ENCODE assay signal across 1 cellular context in genomic region chr4:184263910-184264732, GRCh38.
A peak's percentile ranks its signal among the peaks of the same experiment; 100 is the strongest.
TF ChIP-seq lines count a peak whose summit lies in the region.

No MANE protein-coding gene starts in this region.

TF ChIP-seq in GM12878, 131 proteins besides CTCF, POLR2A, EP300 and RAD21 (continued from another document and continues in another):
- TF ChIP-seq ZBTB33 (IDR thresholded peaks at IDR 0.05) = no peak
- peak; percentile 22 for TF ChIP-seq MEF2B (IDR thresholded peaks at IDR 0.05; ENCODE audit: partially characterized antibody, poor library complexity, severe bottlenecking)
- no peak for TF ChIP-seq SMAD5 (IDR thresholded peaks at IDR 0.05; ENCODE audit: low read depth)
- TF ChIP-seq NFXL1 (IDR thresholded peaks at IDR 0.05; ENCODE audit: borderline replicate concordance) = no peak
- TF ChIP-seq WRNIP1 (IDR thresholded peaks at IDR 0.05; ENCODE audit: borderline replicate concordance, low read depth, low read length) = no peak
- TF ChIP-seq HDAC2 (IDR thresholded peaks at IDR 0.05) = no peak
- TF ChIP-seq SRF (IDR thresholded peaks at IDR 0.05; ENCODE audit: low read depth in 2 of 2, low read length in 2 of 2) = no peak
- TF ChIP-seq SP1 (IDR thresholded peaks at IDR 0.05; ENCODE audit: low read depth, low read length) = no peak
- TF ChIP-seq ETV6 (conservative IDR thresholded peaks at IDR 0.05 in 1 of 2, IDR thresholded peaks at IDR 0.05 in 1 of 2; ENCODE audit: borderline replicate concordance in 1 of 2, low read depth in 1 of 2) = peak in 1 of 2 experiments; percentile 19; a peak in 1 of 4 replicates
- TF ChIP-seq CHD2 (IDR thresholded peaks at IDR 0.05; ENCODE audit: borderline replicate concordance, low read depth, low read length) = no peak
- TF ChIP-seq CREB1 (IDR thresholded peaks at IDR 0.05; ENCODE audit: low read depth) = no peak; the same call in 1 of the 2 replicates
- TF ChIP-seq HSF1 (IDR thresholded peaks at IDR 0.05; ENCODE audit: low read depth, low read length) = no peak
- no peak for TF ChIP-seq ATF3 (IDR thresholded peaks at IDR 0.05; ENCODE audit: borderline replicate concordance, extremely low read depth, low read depth, low read length)
- no peak for TF ChIP-seq GATAD2B (conservative IDR thresholded peaks at IDR 0.05; ENCODE audit: low read depth)
- TF ChIP-seq ZBED1 (IDR thresholded peaks at IDR 0.05; ENCODE audit: borderline replicate concordance) = 0 out of 2 replicates have a peak, but pooled peaks have one; percentile 33
- TF ChIP-seq ZSCAN29 (IDR thresholded peaks at IDR 0.05) = no peak
- no peak for TF ChIP-seq TCF12 (IDR thresholded peaks at IDR 0.05; ENCODE audit: low read depth, low read length)
- no peak for TF ChIP-seq POLR2AphosphoS5 (IDR thresholded peaks at IDR 0.05; ENCODE audit: low read length)
- peak; percentile 44 for TF ChIP-seq IKZF1 (conservative IDR thresholded peaks at IDR 0.05)
- TF ChIP-seq HDGF (IDR thresholded peaks at IDR 0.05) = no peak
- no peak for TF ChIP-seq SMAD1 (IDR thresholded peaks at IDR 0.05; ENCODE audit: low read depth, partially characterized antibody)
- 0 out of 4 replicates have a peak, but pooled peaks of 1 of the 2 experiments have one; percentile 4 for TF ChIP-seq BHLHE40 (IDR thresholded peaks at IDR 0.05; ENCODE audit: borderline replicate concordance in 1 of 2, low read depth in 2 of 2, low read length in 1 of 2)
- TF ChIP-seq ZNF274 (IDR thresholded peaks at IDR 0.05; ENCODE audit: insufficient read depth, insufficient read length) = no peak
- no peak for TF ChIP-seq TCF3 (IDR thresholded peaks at IDR 0.05; ENCODE audit: borderline replicate concordance, insufficient read depth, low read depth, low read length)
- no peak for TF ChIP-seq STAT3 (IDR thresholded peaks at IDR 0.05; ENCODE audit: low read depth, low read length)
- TF ChIP-seq FOS (IDR thresholded peaks at IDR 0.05; ENCODE audit: borderline replicate concordance, extremely low read depth, insufficient read length) = no peak
- TF ChIP-seq SIX5 (IDR thresholded peaks at IDR 0.05; ENCODE audit: low read depth, low read length, severe bottlenecking) = no peak
- no peak for TF ChIP-seq SPI1 (IDR thresholded peaks at IDR 0.05; ENCODE audit: borderline replicate concordance, insufficient read depth, low read depth, low read length)
- TF ChIP-seq POU2F2 (IDR thresholded peaks at IDR 0.05; ENCODE audit: borderline replicate concordance, low read depth, low read length) = peak; percentile 52; the same call in 1 of the 3 replicates
- no peak for TF ChIP-seq E2F4 (IDR thresholded peaks at IDR 0.05; ENCODE audit: low read depth, low read length)
- TF ChIP-seq PKNOX1 (IDR thresholded peaks at IDR 0.05) = no peak
- TF ChIP-seq IRF3 (IDR thresholded peaks at IDR 0.05) = no peak
- TF ChIP-seq ATF7 (IDR thresholded peaks at IDR 0.05; ENCODE audit: low read depth) = 0 out of 2 replicates have a peak, but pooled peaks have one; percentile 34
- TF ChIP-seq FOXK2 (IDR thresholded peaks at IDR 0.05) = no peak
- TF ChIP-seq ZNF592 (IDR thresholded peaks at IDR 0.05) = no peak
- TF ChIP-seq TCF7 (IDR thresholded peaks at IDR 0.05; ENCODE audit: borderline replicate concordance) = peak; percentile 95
- 0 out of 2 replicates have a peak, but pooled peaks have one; percentile 25 for TF ChIP-seq NR2F1 (conservative IDR thresholded peaks at IDR 0.05)
- TF ChIP-seq CUX1 (IDR thresholded peaks at IDR 0.05; ENCODE audit: insufficient replicate concordance, low read depth, low read length) = peak; percentile 30
- no peak for TF ChIP-seq BACH1 (IDR thresholded peaks at IDR 0.05; ENCODE audit: borderline replicate concordance)
- peak; percentile 90 for TF ChIP-seq SMC3 (IDR thresholded peaks at IDR 0.05; ENCODE audit: borderline replicate concordance, low read length)
- TF ChIP-seq SUPT20H (IDR thresholded peaks at IDR 0.05; ENCODE audit: borderline replicate concordance, control insufficient read depth, low read depth, low read length) = no peak
- TF ChIP-seq ZZZ3 (IDR thresholded peaks at IDR 0.05; ENCODE audit: control insufficient read depth, insufficient read length, low read depth) = no peak
- TF ChIP-seq TAF1 (IDR thresholded peaks at IDR 0.05; ENCODE audit: borderline replicate concordance, low read depth, low read length) = peak; percentile 30; the same call in 1 of the 2 replicates
- TF ChIP-seq ASH2L (IDR thresholded peaks at IDR 0.05; ENCODE audit: borderline replicate concordance, low read depth) = no peak
- no peak for TF ChIP-seq MAX (IDR thresholded peaks at IDR 0.05; ENCODE audit: low read depth, low read length)
- TF ChIP-seq RFX5 (IDR thresholded peaks at IDR 0.05; ENCODE audit: low read depth, low read length) = no peak
- no peak for TF ChIP-seq KAT2A (conservative IDR thresholded peaks at IDR 0.05; ENCODE audit: control insufficient read depth, low read depth, low read length)
- TF ChIP-seq CBX5 (IDR thresholded peaks at IDR 0.05; ENCODE audit: low read depth) = peak; percentile 91
- TF ChIP-seq RBBP5 (conservative IDR thresholded peaks at IDR 0.05) = no peak
- TF ChIP-seq PML (IDR thresholded peaks at IDR 0.05; ENCODE audit: low read length) = 0 out of 2 replicates have a peak, but pooled peaks have one; percentile 35
- TF ChIP-seq GABPA (IDR thresholded peaks at IDR 0.05; ENCODE audit: low read depth) = 0 out of 2 replicates have a peak, but pooled peaks have one; percentile 13
- TF ChIP-seq EZH2 (IDR thresholded peaks at IDR 0.05; ENCODE audit: borderline replicate concordance, control insufficient read depth, low read depth, low read length) = no peak
- TF ChIP-seq DPF2 (IDR thresholded peaks at IDR 0.05) = no peak
